15 cellular contexts compared by ENCODE assay signal in genomic region chr11:29280452-29280851, GRCh38.
DNase-seq lines count a peak whose midpoint lies in the region; ATAC-seq, FAIRE-seq and TF ChIP-seq lines count a peak whose summit lies in the region.
"Had no signal": no experiment of that assay in that cellular context is flagged by ENCODE, and none has a peak within 500 bp of the region (broad histone marks: within the 10 kb centered on the region; RNA-seq: fewer than 3 reads in every experiment).

No MANE protein-coding gene starts in this region.

- H3K4me2 ChIP-seq in A549 = peak overlapping the region; percentile 62

- TF ChIP-seq CTCF in A549 (IDR thresholded peaks at IDR 0.05) = no peak
- no peak for TF ChIP-seq CTCF in epithelial cell of esophagus (IDR thresholded peaks at IDR 0.05; ENCODE audit: insufficient read depth, low read depth, low read length, missing control alignments)
- no peak for TF ChIP-seq CTCF in endothelial cell (IDR thresholded peaks at IDR 0.05; ENCODE audit: unreplicated experiment)

- no peaks in the 10 kb centered on the region for H3K27me3 Mint-ChIP-seq in endothelial cell (ENCODE audit: unreplicated experiment)
- H3K27me3 Mint-ChIP-seq: activated naive CD8-positive, alpha-beta T cell treated with anti-CD3 and anti-CD28 coated beads, Interleukin-2, amount 10 ng/mL, durations not matched to agents 7 days and 5 days; progenitor cell of endocrine pancreas; type B pancreatic cell had no signal

- no peak overlapping the region for H3K27ac Mint-ChIP-seq in endothelial cell (ENCODE audit: unreplicated experiment)
- H3K27ac Mint-ChIP-seq: activated naive CD8-positive, alpha-beta T cell treated with anti-CD3 and anti-CD28 coated beads, Interleukin-2, amount 10 ng/mL, durations not matched to agents 7 days and 5 days; progenitor cell of endocrine pancreas; T-helper 1 cell treated with Interleukin-12 subunit alpha and Interleukin-12 subunit beta and Interleukin-4 antibody, amounts not matched to agents 30 μg/mL and 1 μg/mL, for 36 hours; type B pancreatic cell had no signal

- no peak for TF ChIP-seq EP300 in A549 (IDR thresholded peaks at IDR 0.05)

- H3K4me3 Mint-ChIP-seq in endothelial cell (ENCODE audit: unreplicated experiment) = no peak overlapping the region
- H3K4me3 Mint-ChIP-seq: activated naive CD8-positive, alpha-beta T cell treated with anti-CD3 and anti-CD28 coated beads, Interleukin-2, amount 10 ng/mL, durations not matched to agents 7 days and 5 days; T-helper 1 cell treated with Interleukin-12 subunit alpha and Interleukin-12 subunit beta and Interleukin-4 antibody, amounts not matched to agents 30 μg/mL and 1 μg/mL, for 36 hours; type B pancreatic cell had no signal

- peak overlapping the region; percentile 76 to 85 for H3K27ac ChIP-seq in A549

- 0 out of 3 replicates have a peak overlapping the region, but pooled peaks have one; percentile 1 for H3K4me3 ChIP-seq in A549
- no peak overlapping the region for H3K4me3 ChIP-seq in epithelial cell of esophagus (ENCODE audit: low read length)
- H3K4me3 ChIP-seq: MG63 had no signal

- POLR2A ChIA-PET in A549 (lab: Yijun Ruan, JAX) = interaction anchor here (1.0 kb wide), 1 partner anchor 160 kb away, joined by 3 read pairs; no protein-coding TSS in a partner anchor

- FAIRE-seq in A549 (lab: Jason Lieb, UNC) = peak; percentile 18

- WGBS in A549 (ENCODE audit: missing lambda C conversion rate) = 6% methylated on average over 2 of the region's 2 CpGs

- no peaks in the 10 kb centered on the region for H3K9me3 ChIP-seq in A549
- H3K9me3 ChIP-seq: MG63 had no signal

- DNase-seq in A549 (ENCODE audit: low read depth in 1 of 2, low spot score in 1 of 2) (peak in 1 of 2 experiments; percentile 47), NCI-H226 (peak; percentile 53), epithelial cell of esophagus (ENCODE audit: low read depth) (peak; percentile 86), SIG-M5 (lab: John Stamatoyannopoulos, UW) (no peak), endothelial cell (ENCODE audit: low spot score) (no peak)
- DNase-seq in stimulated activated CD4-positive, alpha-beta T cell treated with anti-CD3 and anti-CD28 coated beads, Interleukin-4, amount 100 ng/mL, for 24 hours = no peak
- DNase-seq: activated CD4-positive, alpha-beta T cell treated with anti-CD3 and anti-CD28 coated beads for 4 hours; activated naive CD8-positive, alpha-beta T cell treated with anti-CD3 and anti-CD28 coated beads, Interleukin-2, amount 10 ng/mL, durations not matched to agents 7 days and 5 days; MG63; stimulated activated CD4-positive, alpha-beta T cell treated with anti-CD3 and anti-CD28 coated beads, Interleukin-1b, Interleukin-23, amount 100 ng/mL, for 48 hours had no signal

- ATAC-seq in A549 = peak; percentile 49 to 70; a peak in 3 of 6 replicates
- peak; percentile 61 for ATAC-seq in GM21390 (IDR thresholded peaks at IDR 0.05; ENCODE audit: unreplicated experiment)
- ATAC-seq in GM21447 (IDR thresholded peaks at IDR 0.05; ENCODE audit: unreplicated experiment) = no peak

- H3K9me3 Mint-ChIP-seq in endothelial cell (ENCODE audit: unreplicated experiment) = no peaks in the 10 kb centered on the region
- H3K9me3 Mint-ChIP-seq: activated naive CD8-positive, alpha-beta T cell treated with anti-CD3 and anti-CD28 coated beads, Interleukin-2, amount 10 ng/mL, durations not matched to agents 7 days and 5 days; type B pancreatic cell had no signal

- no peaks in the 10 kb centered on the region for H3K36me3 Mint-ChIP-seq in endothelial cell (ENCODE audit: low read depth, unreplicated experiment)
- H3K36me3 Mint-ChIP-seq: activated naive CD8-positive, alpha-beta T cell treated with anti-CD3 and anti-CD28 coated beads, Interleukin-2, amount 10 ng/mL, durations not matched to agents 7 days and 5 days; type B pancreatic cell had no signal

- CTCF ChIA-PET in A549 (lab: Yijun Ruan, JAX) = interaction anchor here (0.9 to 1.9 kb wide), 7 partner anchors 12 to 161 kb away, joined by 3 to 8 read pairs (median 4); no protein-coding TSS in a partner anchor

- no peaks in the 10 kb centered on the region for H3K4me1 Mint-ChIP-seq in endothelial cell (ENCODE audit: unreplicated experiment)
- H3K4me1 Mint-ChIP-seq: activated naive CD8-positive, alpha-beta T cell treated with anti-CD3 and anti-CD28 coated beads, Interleukin-2, amount 10 ng/mL, durations not matched to agents 7 days and 5 days had no signal

- TF ChIP-seq RAD21 in A549 (conservative IDR thresholded peaks at IDR 0.05 in 1 of 2, IDR thresholded peaks at IDR 0.05 in 1 of 2) = no peak

- TF ChIP-seq POLR2A in A549 (IDR thresholded peaks at IDR 0.05; ENCODE audit: low read length) = no peak

- peaks cover 36% of the 10 kb centered on the region for H3K4me1 ChIP-seq in A549

TF ChIP-seq in A549, 52 proteins besides CTCF, POLR2A, EP300 and RAD21 (continues in another document):
- TF ChIP-seq CEBPB (IDR thresholded peaks at IDR 0.05) (no peak), ZSCAN20 (CRISPR knock-in tag; IDR thresholded peaks at IDR 0.05) (no peak), GATA3 (IDR thresholded peaks at IDR 0.05; ENCODE audit: borderline replicate concordance) (no peak), CHD2 (IDR thresholded peaks at IDR 0.05; ENCODE audit: low read length, partially characterized antibody) (no peak), CBX2 (IDR thresholded peaks at IDR 0.05; ENCODE audit: borderline replicate concordance, low read depth) (no peak), MYC (IDR thresholded peaks at IDR 0.05; ENCODE audit: borderline replicate concordance, low read length) (no peak), HMGXB4 (CRISPR knock-in tag; IDR thresholded peaks at IDR 0.05; ENCODE audit: borderline replicate concordance) (no peak), POLR2AphosphoS2 (conservative IDR thresholded peaks at IDR 0.05; ENCODE audit: low read length) (no peak), ZFP36 (IDR thresholded peaks at IDR 0.05; ENCODE audit: borderline replicate concordance, partially characterized antibody) (no peak), MAFK (IDR thresholded peaks at IDR 0.05; ENCODE audit: partially characterized antibody) (no peak), HOXA7 (CRISPR knock-in tag; IDR thresholded peaks at IDR 0.05) (no peak), FOSL2 (IDR thresholded peaks at IDR 0.05) (no peak; the same call in none of the 2 replicates), FOSL2 (CRISPR knock-in tag; IDR thresholded peaks at IDR 0.05) (peak; percentile 58), JUNB (IDR thresholded peaks at IDR 0.05) (peak; percentile 59), PBX3 (IDR thresholded peaks at IDR 0.05) (no peak)
- TF ChIP-seq, protein P1, sequence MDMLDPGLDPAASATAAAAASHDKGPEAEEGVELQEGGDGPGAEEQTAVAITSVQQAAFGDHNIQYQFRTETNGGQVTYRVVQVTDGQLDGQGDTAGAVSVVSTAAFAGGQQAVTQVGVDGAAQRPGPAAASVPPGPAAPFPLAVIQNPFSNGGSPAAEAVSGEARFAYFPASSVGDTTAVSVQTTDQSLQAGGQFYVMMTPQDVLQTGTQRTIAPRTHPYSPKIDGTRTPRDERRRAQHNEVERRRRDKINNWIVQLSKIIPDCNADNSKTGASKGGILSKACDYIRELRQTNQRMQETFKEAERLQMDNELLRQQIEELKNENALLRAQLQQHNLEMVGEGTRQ (IDR thresholded peaks at IDR 0.05) = no peak
- TF ChIP-seq, protein P2, sequence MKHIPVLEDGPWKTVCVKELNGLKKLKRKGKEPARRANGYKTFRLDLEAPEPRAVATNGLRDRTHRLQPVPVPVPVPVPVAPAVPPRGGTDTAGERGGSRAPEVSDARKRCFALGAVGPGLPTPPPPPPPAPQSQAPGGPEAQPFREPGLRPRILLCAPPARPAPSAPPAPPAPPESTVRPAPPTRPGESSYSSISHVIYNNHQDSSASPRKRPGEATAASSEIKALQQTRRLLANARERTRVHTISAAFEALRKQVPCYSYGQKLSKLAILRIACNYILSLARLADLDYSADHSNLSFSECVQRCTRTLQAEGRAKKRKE (CRISPR knock-in tag; IDR thresholded peaks at IDR 0.05; ENCODE audit: low read depth) = no peak

Comparison
In these comparisons a context has a peak if more than half of its experiments do, and no peak if none do; other contexts are left out.
1. DNase-seq: peak in NCI-H226 (single experiment) and epithelial cell of esophagus (single experiment); none in stimulated activated CD4-positive, alpha-beta T cell treated with anti-CD3 and anti-CD28 coated beads, Interleukin-4, amount 100 ng/mL, for 24 hours (single experiment), SIG-M5 (single experiment) and endothelial cell (single experiment).